Comparison of ENCODE assay signal across 24 cellular contexts in the genomic region with DNA sequence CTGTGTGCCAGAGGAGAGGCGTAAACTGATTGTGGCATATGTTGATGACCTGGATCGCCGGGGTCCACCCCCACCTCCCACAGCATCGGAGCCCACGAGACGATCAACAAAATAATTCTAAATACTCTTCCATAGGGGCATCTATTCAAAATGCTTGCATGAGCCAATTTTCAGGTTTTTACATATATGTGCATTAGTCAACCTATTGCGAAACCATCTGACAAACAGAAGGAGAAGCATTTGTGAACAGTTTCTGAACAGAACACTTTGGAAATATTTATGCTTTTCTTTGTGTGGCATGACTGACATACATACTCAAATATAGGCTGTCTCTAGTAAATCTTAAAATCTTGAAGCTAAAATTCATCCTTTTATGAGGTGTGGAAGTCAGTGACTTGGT. TPM values are rescaled to one million over a fixed set of nuclear protein-coding genes. Genes with fewer than 3 reads are reported as not detected.
A peak's percentile ranks its signal among the peaks of the same experiment; 100 is the strongest.
DNase-seq lines count a peak whose midpoint lies in the region; ATAC-seq, FAIRE-seq and TF ChIP-seq lines count a peak whose summit lies in the region.
"Had no signal": no experiment of that assay in that cellular context is flagged by ENCODE, and none has a peak within 500 bp of the region (broad histone marks: within the 10 kb centered on the region; RNA-seq: fewer than 3 reads in every experiment).

No MANE protein-coding gene starts in this region.

- DNase-seq in A549 (ENCODE audit: low read depth in 1 of 2, low spot score in 1 of 2) (no peak), HFFc6 (peak; percentile 6), adipocyte (ENCODE audit: low read depth) (peak; percentile 83), fibroblast of mammary gland (ENCODE audit: low read depth) (peak; percentile 62), activated T-cell treated with anti-CD3 and anti-CD28 coated beads for 4 hours (no peak), ureter (ENCODE audit: low spot score) (no peak), glomerular visceral epithelial cell (ENCODE audit: extremely low spot score) (no peak)
- DNase-seq in CD4-positive, alpha-beta T cell: no peak
- DNase-seq: ACHN; activated CD8-positive, alpha-beta T cell treated with anti-CD3 and anti-CD28 coated beads for 36 hours; activated naive CD4-positive, alpha-beta T cell treated with anti-CD3 and anti-CD28 coated beads, Interleukin-2, amount 50 U/mL, for 16 hours; activated T-cell treated with anti-CD3 and anti-CD28 coated beads, Interleukin-2, amount 50 U/mL, for 4 hours; CD4-positive, alpha-beta memory T cell; KG1; NCI-H69; retina; stimulated activated CD4-positive, alpha-beta T cell treated with anti-CD3 and anti-CD28 coated beads, Interleukin-15, amount 100 ng/mL, for 24 hours had no signal

- H3K4me1 Mint-ChIP-seq in HFFc6 (ENCODE audit: low read depth): no peaks in the 10 kb centered on the region; the same call in 1 of the 2 replicates
- H3K4me1 Mint-ChIP-seq in CD4-positive, alpha-beta T cell (ENCODE audit: low read depth): no peaks in the 10 kb centered on the region

- TF ChIP-seq RAD21 in A549 (conservative IDR thresholded peaks at IDR 0.05 in 1 of 2, IDR thresholded peaks at IDR 0.05 in 1 of 2): no peak

- H3K4me3 ChIP-seq in A549 (no peak overlapping the region), adipocyte (ENCODE audit: low read length) (no peak overlapping the region), fibroblast of mammary gland (ENCODE audit: control insufficient read depth, low read depth, low read length) (no peak overlapping the region)
- H3K4me3 ChIP-seq: coronary artery, suprapubic skin had no signal

- no peak overlapping the region for H3K4me3 Mint-ChIP-seq in HFFc6
- no peak overlapping the region for H3K4me3 Mint-ChIP-seq in CD4-positive, alpha-beta T cell
- H3K4me3 Mint-ChIP-seq: activated CD8-positive, alpha-beta T cell treated with anti-CD3 and anti-CD28 coated beads for 36 hours; activated T-cell treated with anti-CD3 and anti-CD28 coated beads, Interleukin-2, amount 50 U/mL, for 4 hours; CD4-positive, alpha-beta memory T cell; WTC11 had no signal

- H3K36me3 Mint-ChIP-seq in HFFc6 (ENCODE audit: low read depth): peaks cover 27% of the 10 kb centered on the region
- H3K36me3 Mint-ChIP-seq in CD4-positive, alpha-beta T cell (ENCODE audit: low read depth): peaks cover 65% of the 10 kb centered on the region

- ATAC-seq in A549: no peak
- ATAC-seq in CD4-positive, alpha-beta T cell (ENCODE audit: poor library complexity): no peak
- ATAC-seq: activated CD8-positive, alpha-beta T cell treated with anti-CD3 and anti-CD28 coated beads for 36 hours; activated T-cell treated with anti-CD3 and anti-CD28 coated beads, Interleukin-2, amount 50 U/mL, for 4 hours; HCT116; WTC11 had no signal

- H3K27ac Mint-ChIP-seq in HFFc6: no peak overlapping the region
- H3K27ac Mint-ChIP-seq in CD4-positive, alpha-beta T cell: no peak overlapping the region
- H3K27ac Mint-ChIP-seq: activated CD8-positive, alpha-beta T cell treated with anti-CD3 and anti-CD28 coated beads for 36 hours; WTC11 had no signal

- no peak overlapping the region for H3K27ac ChIP-seq in A549
- no peak overlapping the region for H3K27ac ChIP-seq in CD4-positive, alpha-beta T cell (ENCODE audit: low read depth, low read length)
- H3K27ac ChIP-seq: coronary artery, neutrophil, suprapubic skin had no signal

- no peak overlapping the region for H3K9ac ChIP-seq in adipocyte (ENCODE audit: low read length)

- POLR2A ChIA-PET in A549 (lab: Yijun Ruan, JAX): no interaction called here
- POLR2A ChIA-PET in CD4-positive, alpha-beta T cell (lab: Charles Lee): no interaction called here

- H3K36me3 ChIP-seq in adipocyte (ENCODE audit: control insufficient read depth, insufficient read depth, low read length, severe bottlenecking): peaks cover 78% of the 10 kb centered on the region

- no peaks in the 10 kb centered on the region for H3K9me3 Mint-ChIP-seq in HFFc6
- no peaks in the 10 kb centered on the region for H3K9me3 Mint-ChIP-seq in CD4-positive, alpha-beta T cell
- H3K9me3 Mint-ChIP-seq: activated CD8-positive, alpha-beta T cell treated with anti-CD3 and anti-CD28 coated beads for 36 hours; activated T-cell treated with anti-CD3 and anti-CD28 coated beads, Interleukin-2, amount 50 U/mL, for 4 hours; CD4-positive, alpha-beta memory T cell; WTC11 had no signal

- H3K27me3 Mint-ChIP-seq in HFFc6 (ENCODE audit: insufficient read depth): no peaks in the 10 kb centered on the region
- no peaks in the 10 kb centered on the region for H3K27me3 Mint-ChIP-seq in CD4-positive, alpha-beta T cell
- H3K27me3 Mint-ChIP-seq: activated CD8-positive, alpha-beta T cell treated with anti-CD3 and anti-CD28 coated beads for 36 hours; CD4-positive, alpha-beta memory T cell had no signal

- no peaks in the 10 kb centered on the region for H3K4me1 ChIP-seq in A549
- H3K4me1 ChIP-seq in adipocyte (ENCODE audit: control insufficient read depth, insufficient read depth, low read length): peaks cover 3% of the 10 kb centered on the region
- H3K4me1 ChIP-seq: suprapubic skin had no signal

- intact Hi-C loops in CD4-positive, alpha-beta T cell (cut with DNase I, micrococcal nuclease): no loop called here

- no peak for TF ChIP-seq EP300 in A549 (IDR thresholded peaks at IDR 0.05)

- 97% methylated on average over 7 of the region's 7 CpGs for WGBS in A549 (ENCODE audit: missing lambda C conversion rate)

- H3K4me2 ChIP-seq in A549: no peak overlapping the region

- TF ChIP-seq CTCF in A549 (IDR thresholded peaks at IDR 0.05): no peak
- TF ChIP-seq CTCF in HFFc6 (IDR thresholded peaks at IDR 0.05): no peak
- no peak for TF ChIP-seq CTCF in fibroblast of mammary gland (conservative IDR thresholded peaks at IDR 0.05; ENCODE audit: control insufficient read depth, insufficient read depth, low read depth, low read length)
- TF ChIP-seq CTCF in CD4-positive, alpha-beta T cell (IDR thresholded peaks at IDR 0.05): no peak

- no peak for FAIRE-seq in A549 (lab: Jason Lieb, UNC)

- CTCF ChIA-PET in A549 (lab: Yijun Ruan, JAX): no interaction called here
- CTCF ChIA-PET in CD4-positive, alpha-beta T cell (lab: Charles Lee): interaction anchor here (1.3 kb wide), 1 partner anchor 9 kb away, joined by 3 read pairs; no protein-coding TSS in a partner anchor

- H3K27me3 ChIP-seq in adipocyte (replicated peaks; ENCODE audit: control insufficient read depth, insufficient read depth, low read length): no peaks in the 10 kb centered on the region
- no peaks in the 10 kb centered on the region for H3K27me3 ChIP-seq in CD4-positive, alpha-beta T cell (ENCODE audit: control insufficient read depth, insufficient read depth, low read length)
- H3K27me3 ChIP-seq: neutrophil, suprapubic skin had no signal

- H3K9me3 ChIP-seq in A549 (no peaks in the 10 kb centered on the region), adipocyte (ENCODE audit: control insufficient read depth, low read length) (no peaks in the 10 kb centered on the region)
- no peaks in the 10 kb centered on the region for H3K9me3 ChIP-seq in CD4-positive, alpha-beta T cell (ENCODE audit: control insufficient read depth, low read length)
- H3K9me3 ChIP-seq: neutrophil, suprapubic skin had no signal

- TF ChIP-seq POLR2A in A549 (IDR thresholded peaks at IDR 0.05; ENCODE audit: low read length): no peak

TF ChIP-seq in A549, 52 proteins besides CTCF, POLR2A, EP300 and RAD21:
- TF ChIP-seq HOXB13 (CRISPR knock-in tag; IDR thresholded peaks at IDR 0.05; ENCODE audit: low read depth) (no peak), CEBPB (IDR thresholded peaks at IDR 0.05) (peak; percentile 82 to 89), HOXB5 (CRISPR knock-in tag; IDR thresholded peaks at IDR 0.05) (no peak)
TF ChIP-seq in A549: peak in this region for 1.

RNA-seq across cellular contexts. Expression of gene GPR151, which starts 5.5 kb away (rescaled TPM):
- polyA plus RNA-seq in A549 (2011; rRNA removed): not detected in 2 replicates
- polyA plus RNA-seq in A549 (2012; cell fraction: cytosol; rRNA removed): not detected in 2 replicates
- polyA plus RNA-seq in A549 (2012; cell fraction: nucleus; rRNA removed): not detected in 2 replicates
- polyA plus RNA-seq in A549 (2017; fragmentation: RNase III; extraction: RNeasy Plus Mini Kit Qiagen cat#74134 plus additional on column Dnase treatment): not detected in 3 replicates
- polyA minus RNA-seq in A549 (2011; rRNA and poly(A)+ RNA removed): not detected in 2 replicates
- total RNA-seq in HFFc6 (2021; fragmentation: NEBNext Ultra II Directional; extraction: Animal tissue kit (Norgen Biotek cat#: 25700)): not detected
- not detected for total RNA-seq in ureter
- not detected for total RNA-seq in CD4-positive, alpha-beta T cell
- total RNA-seq: activated CD8-positive, alpha-beta T cell treated with anti-CD3 and anti-CD28 coated beads for 36 hours; activated T-cell treated with anti-CD3 and anti-CD28 coated beads, Interleukin-2, amount 50 U/mL, for 4 hours; CD4-positive, alpha-beta memory T cell; lower leg skin; suprapubic skin; T-helper 2 cell treated with Interferon-gamma antibody and Interleukin-4, amounts not matched to agents 100 ng/mL and 5 ng/mL, for 36 hours; WTC11 had no signal
- polyA plus RNA-seq: CD4-positive, alpha-beta memory T cell had no signal

Comparison
In these comparisons a context has a peak if more than half of its experiments do, and no peak if none do; other contexts are left out.
1. DNase-seq: peak in HFFc6 (single experiment), adipocyte (single experiment) and fibroblast of mammary gland (single experiment); none in A549 (0 of 2), activated T-cell treated with anti-CD3 and anti-CD28 coated beads for 4 hours (single experiment), ureter (single experiment), CD4-positive, alpha-beta T cell (0 of 10) and glomerular visceral epithelial cell (single experiment).